ENCODE assay signal across 1 cellular context in genomic region chr18:9522952-9523351, GRCh38.
TF ChIP-seq lines count a peak whose summit lies in the region.

No MANE protein-coding gene starts in this region.

TF ChIP-seq in K562, 482 proteins besides CTCF, POLR2A, EP300 and RAD21 (continued from another document):
- TF ChIP-seq MEIS2 (IDR thresholded peaks at IDR 0.05; ENCODE audit: partially characterized antibody) (peak; percentile 46), TAF9B (IDR thresholded peaks at IDR 0.05; ENCODE audit: partially characterized antibody) (no peak), PKNOX1 (IDR thresholded peaks at IDR 0.05) (peak; percentile 43; the same call in 1 of the 2 replicates)
